1 cellular context compared by ENCODE assay signal in genomic region chr7:43954524-43955228, GRCh38.
TF ChIP-seq lines count a peak whose summit lies in the region.

No MANE protein-coding gene starts in this region.

TF ChIP-seq in GM12878, 131 proteins besides CTCF, POLR2A, EP300 and RAD21:
- TF ChIP-seq ZNF207 (IDR thresholded peaks at IDR 0.05; ENCODE audit: borderline replicate concordance) (no peak), BCL3 (IDR thresholded peaks at IDR 0.05; ENCODE audit: borderline replicate concordance, insufficient read depth, low read depth, low read length, poor library complexity, severe bottlenecking) (no peak), RAD51 (IDR thresholded peaks at IDR 0.05) (no peak), PKNOX1 (IDR thresholded peaks at IDR 0.05) (0 out of 2 replicates have a peak, but pooled peaks have one; percentile 17), WRNIP1 (IDR thresholded peaks at IDR 0.05; ENCODE audit: borderline replicate concordance, low read depth, low read length) (no peak), SMC3 (IDR thresholded peaks at IDR 0.05; ENCODE audit: borderline replicate concordance, low read length) (peak; percentile 41; the same call in 1 of the 2 replicates), RELB (IDR thresholded peaks at IDR 0.05; ENCODE audit: low read depth) (no peak), MEF2A (IDR thresholded peaks at IDR 0.05; ENCODE audit: insufficient read depth, low read depth, low read length) (no peak), ZBED1 (IDR thresholded peaks at IDR 0.05; ENCODE audit: borderline replicate concordance) (no peak), STAT1 (conservative IDR thresholded peaks at IDR 0.05) (no peak), GATAD2B (conservative IDR thresholded peaks at IDR 0.05; ENCODE audit: low read depth) (no peak)
